In the genomic region with DNA sequence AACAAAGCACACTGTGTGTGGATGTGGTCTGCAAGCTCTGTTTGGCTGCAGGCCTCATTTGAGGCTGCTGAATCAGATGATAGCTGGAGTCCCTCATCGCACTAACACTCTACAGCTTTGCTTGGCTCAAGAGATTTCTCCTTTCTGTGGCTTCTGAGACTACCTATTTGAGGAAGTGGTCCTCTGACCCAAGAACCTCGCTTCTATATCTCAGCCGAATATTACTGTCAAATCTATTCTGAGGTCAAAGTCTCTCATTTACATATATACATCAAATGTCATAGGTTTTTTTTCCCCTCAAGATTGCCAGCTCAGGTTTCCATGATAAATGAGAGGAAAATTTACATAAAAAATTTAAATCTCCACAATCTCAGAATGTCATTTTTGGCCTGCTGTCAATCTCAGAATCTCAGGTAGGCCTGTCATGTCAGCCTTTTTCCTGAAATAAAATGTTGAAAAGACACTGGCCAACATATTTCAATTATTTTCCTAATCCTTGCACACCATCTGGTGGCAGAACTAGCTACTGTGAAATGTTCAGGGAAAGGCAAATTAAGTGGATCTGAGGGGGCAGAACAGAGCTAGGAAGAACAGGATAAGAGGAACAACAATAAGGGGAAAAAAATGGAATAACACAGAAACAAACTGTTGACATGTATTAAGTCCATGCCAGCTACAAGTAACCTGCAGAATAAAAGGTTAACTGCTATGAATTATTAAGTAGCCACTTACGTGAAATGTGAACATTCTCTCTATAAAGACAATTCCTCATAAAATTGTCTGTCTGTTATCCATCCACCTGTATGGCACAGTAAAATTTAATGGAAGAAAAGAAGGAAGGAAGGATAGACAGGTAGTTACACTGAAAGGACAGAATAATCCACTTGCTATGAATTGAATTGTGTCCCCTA, we compare ENCODE assay signal across 8 cellular contexts. TPM values are rescaled to one million over a fixed set of nuclear protein-coding genes. Genes with fewer than 3 reads are reported as not detected.
DNase-seq lines count a peak whose midpoint lies in the region; ATAC-seq, FAIRE-seq and TF ChIP-seq lines count a peak whose summit lies in the region.

No MANE protein-coding gene starts in this region.

- dilution Hi-C loops in keratinocyte (cut with MboI; ENCODE audit: extremely low pct_ligation_motif_present, low sequenced_read_pairs) = no loop called here

- peak; percentile 32 for FAIRE-seq in keratinocyte (lab: Jason Lieb, UNC)

- H2AFZ ChIP-seq in keratinocyte (ENCODE audit: control insufficient read depth, low read length) = no peak overlapping the region

- H3K27me3 ChIP-seq in keratinocyte (ENCODE audit: control insufficient read depth, extremely low read depth, insufficient read depth, low read length) = no peaks in the 10 kb centered on the region
- no peaks in the 10 kb centered on the region for H3K27me3 ChIP-seq in tibial nerve

- DNase-seq in AG09309 (ENCODE audit: low read depth) (no peak), NCI-H1694 (lab: John Stamatoyannopoulos, UW) (peak; percentile 68), astrocyte of the cerebellum (ENCODE audit: low read depth) (peak; percentile 62), keratinocyte (ENCODE audit: low read depth, low spot score) (no peak), tibial nerve (ENCODE audit: low spot score in 2 of 2) (peak in 1 of 2 donors; percentile 41)
- DNase-seq in central memory CD4-positive, alpha-beta T cell = no peak

- H3K36me3 ChIP-seq in keratinocyte (ENCODE audit: control insufficient read depth in 2 of 2, extremely low read depth in 1 of 2, insufficient read depth in 2 of 2, low read length in 2 of 2) = peaks cover 0 to 2% of the 10 kb centered on the region in 2 experiments
- H3K36me3 ChIP-seq in tibial nerve = no peaks in the 10 kb centered on the region

- no peak for TF ChIP-seq EP300 in tibial nerve (IDR thresholded peaks at IDR 0.05)

- H3K9ac ChIP-seq in keratinocyte (ENCODE audit: control insufficient read depth, extremely low read depth, insufficient read depth, low read length) = no peak overlapping the region

- H3K4me1 ChIP-seq in keratinocyte (ENCODE audit: control insufficient read depth, extremely low read depth, insufficient read depth, low read length) = peaks cover 35% of the 10 kb centered on the region
- no peaks in the 10 kb centered on the region for H3K4me1 ChIP-seq in tibial nerve

- H3K79me2 ChIP-seq in keratinocyte (ENCODE audit: control insufficient read depth, insufficient read depth, low read length) = peaks cover 30% of the 10 kb centered on the region

- H3K9me1 ChIP-seq in keratinocyte (ENCODE audit: control insufficient read depth, extremely low read depth, insufficient read depth, low read length) = no peaks in the 10 kb centered on the region

- H3K4me2 ChIP-seq in keratinocyte (ENCODE audit: control insufficient read depth, extremely low read depth, insufficient read depth, low read depth, low read length) = no peak overlapping the region

- H3K9me3 ChIP-seq in keratinocyte (ENCODE audit: control insufficient read depth, low read depth, low read length) (no peaks in the 10 kb centered on the region), tibial nerve (no peaks in the 10 kb centered on the region)

- in situ Hi-C loops in astrocyte of the cerebellum (cut with HindIII; ENCODE audit: low sequenced_read_pairs) = no loop called here

- no peak overlapping the region for H3K4me3 ChIP-seq in AG09309 (ENCODE audit: control insufficient read depth, low read depth, low read length)
- H3K4me3 ChIP-seq in astrocyte of the cerebellum (ENCODE audit: low read depth, low read length) = no peak overlapping the region
- H3K4me3 ChIP-seq in keratinocyte (ENCODE audit: control insufficient read depth in 2 of 3, extremely low read depth in 1 of 3, insufficient read depth in 2 of 3, low read depth in 1 of 3, low read length in 3 of 3) = no peak overlapping the region
- no peak overlapping the region for H3K4me3 ChIP-seq in tibial nerve

- ATAC-seq in GM18519 (IDR thresholded peaks at IDR 0.05; ENCODE audit: low FRiP score, unreplicated experiment) = peak; percentile 99
- ATAC-seq in HG02884 (IDR thresholded peaks at IDR 0.05; ENCODE audit: unreplicated experiment) = peak; percentile 94

- H3K27ac ChIP-seq in keratinocyte (ENCODE audit: control insufficient read depth, insufficient read depth, low read length) = no peak overlapping the region
- no peak overlapping the region for H3K27ac ChIP-seq in tibial nerve

- TF ChIP-seq CTCF in AG09309 (IDR thresholded peaks at IDR 0.05; ENCODE audit: control insufficient read depth, insufficient read depth, low read depth, low read length, missing control alignments) (peak; percentile 66), astrocyte of the cerebellum (IDR thresholded peaks at IDR 0.05; ENCODE audit: low read depth, low read length, missing control alignments) (peak; percentile 67), keratinocyte (optimal IDR thresholded peaks at IDR 0.05 in 1 of 3, IDR thresholded peaks at IDR 0.05 in 1 of 3, conservative IDR thresholded peaks at IDR 0.05 in 1 of 3; ENCODE audit: extremely low read depth in 1 of 3, insufficient read depth in 2 of 3, low read length in 3 of 3) (peak; percentile 34 to 67 (median 44)), tibial nerve (IDR thresholded peaks at IDR 0.05) (peak; percentile 35 to 78 (median 49))

- WGBS in tibial nerve, 2 donors = 55 to 58% methylated on average over 4 of the region's 4 CpGs

- H4K20me1 ChIP-seq in keratinocyte (ENCODE audit: control insufficient read depth, extremely low read depth, insufficient read depth, low read length) = no peaks in the 10 kb centered on the region

- no peak for TF ChIP-seq POLR2A in tibial nerve (IDR thresholded peaks at IDR 0.05)

RNA-seq across cellular contexts. Expression of a gene that starts 39.3 kb away (rescaled TPM):
- 18.0 to 33.7 TPM (median 24.0 TPM) in 3 replicates for polyA plus RNA-seq in keratinocyte
- 28.2 TPM for polyA plus RNA-seq in keratinocyte (2011; ENCODE audit: low read depth)
- polyA plus RNA-seq in keratinocyte (2011; cell fraction: cytosol; rRNA removed) = 21.2 and 31.8 TPM in 2 replicates
- 16.8 and 22.6 TPM in 2 replicates for polyA plus RNA-seq in keratinocyte (2011; cell fraction: nucleus; rRNA removed)
- polyA plus RNA-seq in keratinocyte (2012; ENCODE audit: low replicate concordance) = 24.6 and 26.0 TPM in 2 replicates
- polyA minus RNA-seq in keratinocyte = 4.5 to 18.2 TPM (median 9.9 TPM) in 3 replicates
- 44.1 TPM for polyA minus RNA-seq in keratinocyte (2011; cell fraction: cytosol; rRNA and poly(A)+ RNA removed)
- 34.5 and 40.1 TPM in 2 replicates for polyA minus RNA-seq in keratinocyte (2011; cell fraction: nucleus; rRNA and poly(A)+ RNA removed)
- 1 to 10 TPM in 2 of 4 donors, under 1 TPM in 1, not detected in 1; 0.59 to 1.5 (median 1.0) TPM for total RNA-seq in tibial nerve

Comparison
In these comparisons a context has a peak if more than half of its experiments do, and no peak if none do; other contexts are left out.
1. DNase-seq: peak in NCI-H1694 (single experiment) and astrocyte of the cerebellum (single experiment); none in AG09309 (single experiment), keratinocyte (single experiment) and central memory CD4-positive, alpha-beta T cell (single experiment).
2. Peak in every context shown above with its lines, with median percentiles within 50 percentile points of each other: CTCF ChIP-seq.